21 cellular contexts compared by ENCODE assay signal in the genomic region with DNA sequence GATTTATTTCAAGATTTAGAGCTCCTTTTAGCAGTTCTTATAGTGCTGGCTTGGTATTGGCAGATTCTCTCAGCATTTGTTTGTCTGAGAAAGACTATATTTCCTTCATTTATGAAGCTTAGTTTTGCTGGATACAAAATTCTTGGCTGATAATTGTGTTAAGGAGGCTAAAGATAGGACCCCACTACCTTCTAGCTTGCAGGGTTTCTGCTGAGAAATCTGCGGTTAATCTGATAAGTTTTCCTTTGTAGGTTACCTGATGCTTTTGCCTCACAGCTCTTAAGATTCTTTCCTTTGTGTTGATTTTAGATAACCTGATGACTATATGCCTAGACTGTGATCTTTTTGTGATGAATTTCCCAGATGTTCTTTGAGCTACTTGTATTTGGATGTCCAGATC.
A peak's percentile ranks its signal among the peaks of the same experiment; 100 is the strongest.
DNase-seq lines count a peak whose midpoint lies in the region; ATAC-seq, FAIRE-seq and TF ChIP-seq lines count a peak whose summit lies in the region.
"Had no signal": no experiment of that assay in that cellular context is flagged by ENCODE, and none has a peak within 500 bp of the region (broad histone marks: within the 10 kb centered on the region; RNA-seq: fewer than 3 reads in every experiment).

No MANE protein-coding gene starts in this region.

- H3K36me3 Mint-ChIP-seq in T-helper 2 cell treated with Interferon-gamma antibody and Interleukin-4, amounts not matched to agents 5 μg/mL and 100 μg/mL, for 36 hours (ENCODE audit: low read depth) = no peaks in the 10 kb centered on the region

- H3K27ac ChIP-seq in HEK293 (ENCODE audit: extremely low read depth, low read depth, low read length) (no peak overlapping the region), K562 (ENCODE audit: extremely low read depth, low read depth, low read length) (no peak overlapping the region)
- H3K27ac ChIP-seq: BLaER1 had no signal

- POLR2A ChIA-PET in HEK293 (lab: Yijun Ruan, JAX) (no interaction called here), K562 (lab: Yijun Ruan, JAX) (interaction anchor here (1.2 to 2.4 kb wide), 3 partner anchors 10 to 18 kb away, joined by 3 to 9 read pairs (median 5); no protein-coding TSS in a partner anchor)

- no peak overlapping the region for H3K9ac ChIP-seq in K562 (ENCODE audit: insufficient read depth in 1 of 2, low read depth in 2 of 2, low read length in 2 of 2)
- H3K9ac ChIP-seq: BLaER1 had no signal

- H3K27me3 Mint-ChIP-seq in T-helper 2 cell treated with Interferon-gamma antibody and Interleukin-4, amounts not matched to agents 5 μg/mL and 100 μg/mL, for 36 hours (ENCODE audit: low read depth) = no peaks in the 10 kb centered on the region
- H3K27me3 Mint-ChIP-seq: CD4-positive, alpha-beta memory T cell; CD4-positive, CD25-positive, alpha-beta regulatory T cell had no signal

- FAIRE-seq in K562 (lab: Jason Lieb, UNC) = no peak
- FAIRE-seq: A204.1, G401.6, GM12891, GM19239 had no signal

- peaks cover 0 to 3% of the 10 kb centered on the region in 2 experiments; a peak in 1 of 3 replicates for H3K36me3 ChIP-seq in HEK293 (ENCODE audit: control insufficient read depth in 2 of 2, insufficient read depth in 1 of 2, low read length in 2 of 2)
- peaks cover 97% of the 10 kb centered on the region for H3K36me3 ChIP-seq in K562 (ENCODE audit: control insufficient read depth, insufficient read depth, low read length)
- H3K36me3 ChIP-seq: BE2C, BLaER1 had no signal

- H3K4me3 ChIP-seq in HEK293 (ENCODE audit: low read depth, low read length) = no peak overlapping the region
- H3K4me3 ChIP-seq in K562 = no peak overlapping the region
- H3K4me3 ChIP-seq: BLaER1 had no signal

- no peaks in the 10 kb centered on the region; the same call in 1 of the 2 replicates for H4K20me1 ChIP-seq in K562 (replicated peaks; ENCODE audit: control insufficient read depth, insufficient read depth, low read length)
- H4K20me1 ChIP-seq: BLaER1 had no signal

- BruUV-seq in K562 (replicated peaks; lab: Mats Ljungman, UMichigan) = no TSS peak

- peaks cover 5% of the 10 kb centered on the region for H3K9me1 ChIP-seq in K562 (ENCODE audit: control insufficient read depth, insufficient read depth, low read length)

- in situ Hi-C loops in K562 (cut with MboI) = no loop called here

- CTCF ChIA-PET in HEK293 (lab: Yijun Ruan, JAX) = interaction anchor here (0.8 to 1.1 kb wide), 4 partner anchors 9 to 148 kb away, joined by 3 to 4 read pairs (median 4); no protein-coding TSS in a partner anchor
- CTCF ChIA-PET in K562 (lab: Yijun Ruan, JAX; ENCODE audit: low intra/inter-chr PET ratio) = no interaction called here

- H3K27ac Mint-ChIP-seq in T-helper 2 cell treated with Interferon-gamma antibody and Interleukin-4, amounts not matched to agents 5 μg/mL and 100 μg/mL, for 36 hours = no peak overlapping the region
- H3K27ac Mint-ChIP-seq: CD14-positive monocyte; CD4-positive, alpha-beta memory T cell; CD4-positive, CD25-positive, alpha-beta regulatory T cell; CD8-positive, alpha-beta memory T cell had no signal

- H3K9me3 ChIP-seq in HEK293 (ENCODE audit: control insufficient read depth, insufficient read depth, low read depth, low read length) (no peaks in the 10 kb centered on the region), K562 (replicated peaks; ENCODE audit: control insufficient read depth, insufficient read depth, low read depth, low read length) (peaks cover 16% of the 10 kb centered on the region)
- H3K9me3 ChIP-seq: BE2C had no signal

- peaks cover 11% of the 10 kb centered on the region for H3K9me3 Mint-ChIP-seq in T-helper 2 cell treated with Interferon-gamma antibody and Interleukin-4, amounts not matched to agents 5 μg/mL and 100 μg/mL, for 36 hours

- TF ChIP-seq EP300 in K562 (IDR thresholded peaks at IDR 0.05; ENCODE audit: low read length) = no peak

- DNase-seq in OCI-M1 (lab: John Stamatoyannopoulos, UW) (peak; percentile 24), K562 (ENCODE audit: extremely low read depth in 1 of 4, low spot score in 3 of 4) (no peak), DMS 273 treated with DMSO at 0.1 percent for 48 hours (lab: John Stamatoyannopoulos, UW) (no peak)
- no peak for DNase-seq in T-helper 2 cell treated with Interferon-gamma antibody and Interleukin-4, amounts not matched to agents 5 μg/mL and 100 μg/mL, for 36 hours (ENCODE audit: low spot score)
- DNase-seq: 8988T; ACHN; BE2C; C1 segment of cervical spinal cord; CD4-positive, alpha-beta memory T cell; CD4-positive, CD25-positive, alpha-beta regulatory T cell; CD8-positive, alpha-beta memory T cell; COR-L47; DMS79 treated with DMSO at 0.1 percent for 48 hours; GF-D8 had no signal

- H2AFZ ChIP-seq in K562 (ENCODE audit: low read depth, low read length) = no peak overlapping the region

- ATAC-seq in K562 = no peak

- TF ChIP-seq RAD21 in K562 (CRISPR knock-in tag; conservative IDR thresholded peaks at IDR 0.05 in 1 of 2, IDR thresholded peaks at IDR 0.05 in 1 of 2) = no peak

- H3K4me1 Mint-ChIP-seq in T-helper 2 cell treated with Interferon-gamma antibody and Interleukin-4, amounts not matched to agents 5 μg/mL and 100 μg/mL, for 36 hours (ENCODE audit: low read depth) = no peaks in the 10 kb centered on the region
- H3K4me1 Mint-ChIP-seq: CD14-positive monocyte; CD8-positive, alpha-beta memory T cell had no signal

- H3K4me3 Mint-ChIP-seq in T-helper 2 cell treated with Interferon-gamma antibody and Interleukin-4, amounts not matched to agents 5 μg/mL and 100 μg/mL, for 36 hours = no peak overlapping the region
- H3K4me3 Mint-ChIP-seq: CD14-positive monocyte; CD4-positive, alpha-beta memory T cell; CD4-positive, CD25-positive, alpha-beta regulatory T cell; CD8-positive, alpha-beta memory T cell had no signal

- no peak for TF ChIP-seq POLR2A in K562 (conservative IDR thresholded peaks at IDR 0.05)

- no peaks in the 10 kb centered on the region for H3K27me3 ChIP-seq in K562 (ENCODE audit: control insufficient read depth in 2 of 2, insufficient read depth in 2 of 2, low read length in 2 of 2)
- H3K27me3 ChIP-seq: BE2C, BLaER1 had no signal

- H3K79me2 ChIP-seq in K562 (ENCODE audit: control insufficient read depth, insufficient read depth, low read length) = peaks cover 99% of the 10 kb centered on the region

- intact Hi-C loops in K562 (cut with micrococcal nuclease) = no loop called here

- WGBS in K562 (ENCODE audit: insufficient coverage, low coverage, missing lambda C conversion rate) = 67% methylated on average over 1 of the region's 1 CpG

- TF ChIP-seq CTCF in HEK293 (tag by site-specific recombination; IDR thresholded peaks at IDR 0.05) (no peak), K562 (IDR thresholded peaks at IDR 0.05 in 2 of 3, conservative IDR thresholded peaks at IDR 0.05 in 1 of 3; ENCODE audit: insufficient read depth in 2 of 3, low read depth in 1 of 3, low read length in 3 of 3) (no peak)

- no peak overlapping the region for H3K4me2 ChIP-seq in K562 (ENCODE audit: insufficient read depth, low read length)
- H3K4me2 ChIP-seq: BLaER1 had no signal

- H3K4me1 ChIP-seq in HEK293 (ENCODE audit: control insufficient read depth, insufficient read depth, low read length) (no peaks in the 10 kb centered on the region), K562 (replicated peaks in 1 of 2; ENCODE audit: control insufficient read depth in 2 of 2, insufficient read depth in 2 of 2, low read length in 2 of 2) (peaks cover 3 to 10% of the 10 kb centered on the region in 2 experiments; a peak in 4 of 5 replicates)
- H3K4me1 ChIP-seq: BE2C had no signal

TF ChIP-seq in HEK293, 187 proteins besides CTCF, POLR2A, EP300 and RAD21:
- no peak for TF ChIP-seq PRDM6 (tag by site-specific recombination; IDR thresholded peaks at IDR 0.05)
- peak; percentile 58 for TF ChIP-seq SETDB1 (IDR thresholded peaks at IDR 0.05; ENCODE audit: insufficient read length, low read length)

TF ChIP-seq in K562, 482 proteins besides CTCF, POLR2A, EP300 and RAD21 (continues in another document):
- no peak for TF ChIP-seq ZNF551 (CRISPR knock-in tag; IDR thresholded peaks at IDR 0.05)
- TF ChIP-seq CBX5 (IDR thresholded peaks at IDR 0.05; ENCODE audit: borderline replicate concordance, low read depth) = 0 out of 2 replicates have a peak, but pooled peaks have one; percentile 30
- peak in 1 of 2 experiments; percentile 39; a peak in 1 of 4 replicates for TF ChIP-seq TRIM24 (IDR thresholded peaks at IDR 0.05)
- TF ChIP-seq CBX3 (IDR thresholded peaks at IDR 0.05; ENCODE audit: borderline replicate concordance in 1 of 2, low read length in 2 of 2) = peak in 1 of 2 experiments; percentile 74; a peak in 1 of 3 replicates
- TF ChIP-seq ZNF280A (IDR thresholded peaks at IDR 0.05; ENCODE audit: low read depth, partially characterized antibody) = peak; percentile 58
- TF ChIP-seq, protein P1, sequence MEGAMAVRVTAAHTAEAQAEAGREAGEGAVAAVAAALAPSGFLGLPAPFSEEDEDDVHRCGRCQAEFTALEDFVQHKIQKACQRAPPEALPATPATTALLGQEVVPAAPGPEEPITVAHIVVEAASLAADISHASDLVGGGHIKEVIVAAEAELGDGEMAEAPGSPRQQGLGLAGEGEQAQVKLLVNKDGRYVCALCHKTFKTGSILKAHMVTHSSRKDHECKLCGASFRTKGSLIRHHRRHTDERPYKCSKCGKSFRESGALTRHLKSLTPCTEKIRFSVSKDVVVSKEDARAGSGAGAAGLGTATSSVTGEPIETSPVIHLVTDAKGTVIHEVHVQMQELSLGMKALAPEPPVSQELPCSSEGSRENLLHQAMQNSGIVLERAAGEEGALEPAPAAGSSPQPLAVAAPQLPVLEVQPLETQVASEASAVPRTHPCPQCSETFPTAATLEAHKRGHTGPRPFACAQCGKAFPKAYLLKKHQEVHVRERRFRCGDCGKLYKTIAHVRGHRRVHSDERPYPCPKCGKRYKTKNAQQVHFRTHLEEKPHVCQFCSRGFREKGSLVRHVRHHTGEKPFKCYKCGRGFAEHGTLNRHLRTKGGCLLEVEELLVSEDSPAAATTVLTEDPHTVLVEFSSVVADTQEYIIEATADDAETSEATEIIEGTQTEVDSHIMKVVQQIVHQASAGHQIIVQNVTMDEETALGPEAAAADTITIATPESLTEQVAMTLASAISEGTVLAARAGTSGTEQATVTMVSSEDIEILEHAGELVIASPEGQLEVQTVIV (CRISPR knock-in tag; IDR thresholded peaks at IDR 0.05; ENCODE audit: borderline replicate concordance) = no peak
- TF ChIP-seq TRIM28 (IDR thresholded peaks at IDR 0.05) = peak; percentile 76

Comparison
In these comparisons a context has a peak if more than half of its experiments do, and no peak if none do; other contexts are left out.
1. Of the 44 proteins assayed by ChIP-seq in both K562 and HEK293: peak only in K562: TRIM28; only in HEK293: SETDB1; in both: none; in neither: 42.